ENCODE assay signal across 14 cellular contexts in genomic region chr2:88838165-88838635, GRCh38.
DNase-seq lines count a peak whose midpoint lies in the region; ATAC-seq lines count a peak whose summit lies in the region.
"Had no signal": no experiment of that assay in that cellular context is flagged by ENCODE, and none has a peak within 500 bp of the region (broad histone marks: within the 10 kb centered on the region; RNA-seq: fewer than 3 reads in every experiment).

No MANE protein-coding gene starts in this region.

- DNase-seq in dermis blood vessel endothelial cell (peak; percentile 35), 8988T (no peak)
- no peak for DNase-seq in activated CD4-positive, alpha-beta T cell treated with anti-CD3 and anti-CD28 coated beads for 48 hours
- DNase-seq in central memory CD4-positive, alpha-beta T cell = no peak
- DNase-seq in stimulated activated naive CD4-positive, alpha-beta T cell treated with Interleukin-2 at 50 U/mL for 16 hours (lab: John Stamatoyannopoulos, UW) = no peak
- DNase-seq: DMS153; erythroblast; left cardiac atrium; NCI-H1092; stimulated activated CD8-positive, alpha-beta memory T cell treated with anti-CD3 and anti-CD28 coated beads, Interleukin-4, amount 100 ng/mL, for 48 hours had no signal

- ATAC-seq in GM18511 (IDR thresholded peaks at IDR 0.05; ENCODE audit: unreplicated experiment) (peak; percentile 85), GM21381 (IDR thresholded peaks at IDR 0.05; ENCODE audit: unreplicated experiment) (peak; percentile 72), HG03103 (IDR thresholded peaks at IDR 0.05; ENCODE audit: low read depth, unreplicated experiment) (peak; percentile 72)
- ATAC-seq: HCT116, left cardiac atrium had no signal
